Comparison of ENCODE assay signal across 8 cellular contexts in the genomic region with DNA sequence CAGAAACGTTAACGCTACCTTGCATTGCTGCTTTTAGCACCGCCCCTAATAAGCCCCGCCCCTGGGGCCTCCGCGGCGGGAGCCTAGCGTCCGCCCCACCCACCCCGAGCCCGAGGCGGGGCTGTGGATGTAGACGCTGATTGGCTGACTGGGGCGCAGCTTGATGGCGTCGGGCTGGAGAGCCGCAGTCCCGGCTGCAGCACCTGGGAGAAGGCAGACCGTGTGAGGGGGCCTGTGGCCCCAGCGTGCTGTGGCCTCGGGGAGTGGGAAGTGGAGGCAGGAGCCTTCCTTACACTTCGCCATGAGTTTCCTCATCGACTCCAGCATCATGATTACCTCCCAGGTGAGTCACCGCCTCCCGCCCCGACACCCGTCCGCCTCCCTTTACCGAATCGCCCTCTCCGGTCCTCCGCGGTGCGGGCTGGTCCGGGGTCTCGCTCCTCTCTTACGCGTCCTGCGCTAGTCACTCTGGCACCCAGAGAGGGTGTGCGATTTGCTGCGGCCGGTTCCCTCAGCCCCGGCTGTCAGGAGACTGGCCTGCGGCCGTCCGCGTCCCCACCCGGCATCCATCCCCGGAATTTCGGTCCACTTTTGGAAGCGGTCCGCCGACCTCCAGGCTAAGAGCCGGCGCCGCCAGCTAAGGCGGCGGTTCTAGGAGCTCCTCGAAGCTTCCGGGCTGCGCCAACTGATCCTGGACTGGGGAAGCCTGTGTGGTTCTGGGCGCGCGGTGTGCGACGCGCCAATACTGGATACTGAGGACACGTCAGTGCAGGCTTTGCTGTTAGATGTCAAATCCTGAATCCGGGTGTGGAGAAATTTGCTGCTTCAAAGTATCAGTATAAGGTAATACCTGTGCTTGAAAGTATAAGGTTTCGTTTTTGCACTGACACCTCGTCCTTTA. TPM values are rescaled to one million over a fixed set of nuclear protein-coding genes. Genes with fewer than 3 reads are reported as not detected.
DNase-seq lines count a peak whose midpoint lies in the region; ATAC-seq and TF ChIP-seq lines count a peak whose summit lies in the region.
"Not testable (repeated sequence)": the region's sequence is repeated elsewhere in the genome, so short reads cannot be mapped to it uniquely, and the experiment has no call there.

A gene (plus strand): TSS at position 156 of the 901 bp plus-strand sequence. CDS start 146 bp downstream, at position 302.

- CTCF ChIA-PET in AG04450 (lab: Charles Lee); activated B cell treated with CpG ODN at 0.5 μM for 24 hours (lab: Charles Lee): not testable (repeated sequence)

- peak; percentile 70 for DNase-seq in AG04450 (ENCODE audit: low read depth, low spot score)
- DNase-seq in NCI-H226 = peak; percentile 85
- DNase-seq in activated B cell treated with CpG ODN at 0.5 μM for 24 hours = peak; percentile 94
- peak; percentile 93 for DNase-seq in central memory CD4-positive, alpha-beta T cell
- DNase-seq in iris pigment epithelial cell (ENCODE audit: low read depth) = peak; percentile 93
- peak; percentile 90 to 96 for DNase-seq in stimulated activated CD4-positive, alpha-beta T cell treated with anti-CD3 and anti-CD28 coated beads, Interleukin-12 subunit alpha, Interleukin-12 subunit beta, amount 100 ng/mL, for 24 hours (ENCODE audit: low read depth in 2 of 2)

- POLR2A ChIA-PET in AG04450 (lab: Yijun Ruan, JAX); activated B cell treated with CpG ODN at 0.5 μM for 24 hours (lab: Charles Lee): not testable (repeated sequence)

- peak within 1 kb of the TSS; percentile 74 for H3K4me3 ChIP-seq in AG04450 (ENCODE audit: low read depth, low read length)

- H3K27ac Mint-ChIP-seq in activated B cell treated with CpG ODN at 0.5 μM for 24 hours = peak within 1 kb of the TSS; percentile 83

- H3K27me3 ChIP-seq in AG04450 (ENCODE audit: control insufficient read depth, insufficient read depth, low read length) = not testable (repeated sequence)

- ATAC-seq in GM18909 (IDR thresholded peaks at IDR 0.05; ENCODE audit: poor library complexity, unreplicated experiment) = peak; percentile 94
- ATAC-seq in HG03175 (IDR thresholded peaks at IDR 0.05; ENCODE audit: unreplicated experiment) = peak; percentile 93
- ATAC-seq in activated B cell treated with CpG ODN at 0.5 μM for 24 hours (ENCODE audit: low read depth) = peak; percentile 99

- not testable (repeated sequence) for H3K27me3 Mint-ChIP-seq in activated B cell treated with CpG ODN at 0.5 μM for 24 hours

- not testable (repeated sequence) for H3K4me1 Mint-ChIP-seq in activated B cell treated with CpG ODN at 0.5 μM for 24 hours

- intact Hi-C loops in activated B cell treated with CpG ODN at 0.5 μM for 24 hours (cut with micrococcal nuclease) = not testable (repeated sequence)

- not testable (repeated sequence) for H3K36me3 Mint-ChIP-seq in activated B cell treated with CpG ODN at 0.5 μM for 24 hours (ENCODE audit: low read depth)

- not testable (repeated sequence) for TF ChIP-seq CTCF in AG04450 (IDR thresholded peaks at IDR 0.05; ENCODE audit: low read depth, low read length); activated B cell treated with CpG ODN at 0.5 μM for 24 hours (IDR thresholded peaks at IDR 0.05)

- H3K27ac ChIP-seq in AG04450 (ENCODE audit: low read depth, low read length) = not testable (repeated sequence)

- H3K4me3 Mint-ChIP-seq in activated B cell treated with CpG ODN at 0.5 μM for 24 hours = peak within 1 kb of the TSS; percentile 88

- not testable (repeated sequence) for H3K9me3 ChIP-seq in AG04450 (ENCODE audit: control insufficient read depth, insufficient read depth, low read length)

- H3K9me3 Mint-ChIP-seq in activated B cell treated with CpG ODN at 0.5 μM for 24 hours = not testable (repeated sequence)

RNA-seq across cellular contexts. Expression of the gene that starts here (rescaled TPM):
- 35.1 and 46.4 TPM in 2 replicates for polyA plus RNA-seq in AG04450 (2011; rRNA removed)
- 27.0 and 43.9 TPM in 2 replicates for polyA minus RNA-seq in AG04450 (2011; rRNA and poly(A)+ RNA removed)
- total RNA-seq in activated B cell treated with CpG ODN at 0.5 μM for 24 hours = 29.7 and 32.1 TPM in 2 replicates
